In the genomic region with DNA sequence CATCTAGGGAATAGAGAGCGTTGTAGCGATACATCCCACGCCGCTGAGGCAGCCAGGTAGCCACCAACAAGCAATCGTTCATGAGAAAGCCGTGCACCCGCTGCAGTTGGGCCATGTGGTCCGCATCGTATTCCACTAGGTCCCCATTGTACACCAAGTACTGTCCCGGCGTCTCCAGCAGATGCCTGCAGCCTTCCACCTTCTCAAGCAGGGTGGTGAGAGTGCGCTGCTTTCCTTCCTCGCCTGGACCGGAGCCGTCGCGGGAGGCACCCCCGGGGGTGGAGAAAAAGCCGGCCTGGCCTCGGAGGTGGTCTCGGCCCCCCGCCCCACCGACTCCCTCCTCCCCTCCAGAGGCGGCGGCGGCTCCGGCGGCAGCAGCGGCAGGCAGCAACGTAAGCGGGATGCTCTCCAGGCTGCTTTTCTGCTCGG, we compare ENCODE assay signal across 8 cellular contexts. TPM values are rescaled to one million over a fixed set of nuclear protein-coding genes. Genes with fewer than 3 reads are reported as not detected.
DNase-seq lines count a peak whose midpoint lies in the region; ATAC-seq and TF ChIP-seq lines count a peak whose summit lies in the region.

No MANE protein-coding gene starts in this region.

- DNase-seq in T-helper 17 cell (peak in 2 of 3 donors; percentile 38 to 41), fibroblast of villous mesenchyme (ENCODE audit: low read depth) (no peak), COR-L47 (lab: John Stamatoyannopoulos, UW) (no peak), D341Med (ENCODE audit: low spot score) (no peak)
- DNase-seq in activated CD4-positive, CD25-positive, alpha-beta regulatory T cell treated with anti-CD3 and anti-CD28 coated beads, Interleukin-2, amount 50 U/mL, for 72 hours = no peak

- peaks cover 12% of the 10 kb centered on the region for H3K4me1 ChIP-seq in parathyroid adenoma

- no peak overlapping the region for H3K9ac ChIP-seq in parathyroid adenoma

- no peaks in the 10 kb centered on the region for H3K36me3 ChIP-seq in parathyroid adenoma (ENCODE audit: control insufficient read depth, insufficient read depth, low read length)

- TF ChIP-seq CTCF in fibroblast of villous mesenchyme (IDR thresholded peaks at IDR 0.05; ENCODE audit: insufficient read depth, low read depth, low read length) (no peak), parathyroid adenoma (IDR thresholded peaks at IDR 0.05) (no peak)

- peak overlapping the region; percentile 86 for H3K27ac ChIP-seq in parathyroid adenoma

- peak overlapping the region; percentile 98 for H3K27ac Mint-ChIP-seq in T-helper 17 cell

- H3K79me2 ChIP-seq in parathyroid adenoma = peaks cover 29% of the 10 kb centered on the region

- H3K4me3 ChIP-seq in fibroblast of villous mesenchyme (ENCODE audit: low read depth, low read length) = peak overlapping the region; percentile 98
- H3K4me3 ChIP-seq in parathyroid adenoma (ENCODE audit: low read depth, low read length) = peak overlapping the region; percentile 99

- peak overlapping the region; percentile 83 for H2AFZ ChIP-seq in parathyroid adenoma

- H3K36me3 Mint-ChIP-seq in T-helper 17 cell (ENCODE audit: low read depth) = peaks cover 8% of the 10 kb centered on the region

- H3K4me2 ChIP-seq in parathyroid adenoma (ENCODE audit: low read length) = peak overlapping the region; percentile 68

- H3K27me3 Mint-ChIP-seq in T-helper 17 cell = no peaks in the 10 kb centered on the region

- peak overlapping the region; percentile 95 for H3K4me3 Mint-ChIP-seq in T-helper 17 cell

- peak; percentile 1 for ATAC-seq in GM18498 (IDR thresholded peaks at IDR 0.05; ENCODE audit: unreplicated experiment)
- ATAC-seq in HG02678 (IDR thresholded peaks at IDR 0.05; ENCODE audit: unreplicated experiment) = peak; percentile 8
- peak; percentile 2 for ATAC-seq in T-helper 17 cell

- no peaks in the 10 kb centered on the region for H3K27me3 ChIP-seq in parathyroid adenoma (ENCODE audit: control insufficient read depth, insufficient read depth, low read length)

- H3K9me3 ChIP-seq in T-helper 17 cell (ENCODE audit: control insufficient read depth, low read length, poor library complexity, severe bottlenecking) (no peaks in the 10 kb centered on the region), parathyroid adenoma (ENCODE audit: control insufficient read depth, low read length) (no peaks in the 10 kb centered on the region)

- H3K4me1 Mint-ChIP-seq in T-helper 17 cell = peaks cover 40% of the 10 kb centered on the region

RNA-seq across cellular contexts. Expression of a gene that starts 0.6 kb away (rescaled TPM):
- 10 to 100 TPM; 29.8 to 35.9 TPM for total RNA-seq in T-helper 17 cell
- 13.9 and 21.2 TPM in 2 replicates for total RNA-seq in fibroblast of villous mesenchyme

RNA-seq across cellular contexts. Expression of a gene that starts 1.0 kb away (rescaled TPM):
- 10 to 100 TPM; 23.3 to 31.3 TPM for total RNA-seq in T-helper 17 cell
- 20.6 and 23.7 TPM in 2 replicates for total RNA-seq in fibroblast of villous mesenchyme

Comparison
In these comparisons a context has a peak if more than half of its experiments do, and no peak if none do; other contexts are left out.
1. DNase-seq: peak in T-helper 17 cell (2 of 3); none in fibroblast of villous mesenchyme (single experiment), activated CD4-positive, CD25-positive, alpha-beta regulatory T cell treated with anti-CD3 and anti-CD28 coated beads, Interleukin-2, amount 50 U/mL, for 72 hours (single experiment), COR-L47 (single experiment) and D341Med (single experiment).
2. Peak in every context shown above with its lines, with median percentiles within 50 percentile points of each other: ATAC-seq.